9 cellular contexts compared by ENCODE assay signal in the genomic region with DNA sequence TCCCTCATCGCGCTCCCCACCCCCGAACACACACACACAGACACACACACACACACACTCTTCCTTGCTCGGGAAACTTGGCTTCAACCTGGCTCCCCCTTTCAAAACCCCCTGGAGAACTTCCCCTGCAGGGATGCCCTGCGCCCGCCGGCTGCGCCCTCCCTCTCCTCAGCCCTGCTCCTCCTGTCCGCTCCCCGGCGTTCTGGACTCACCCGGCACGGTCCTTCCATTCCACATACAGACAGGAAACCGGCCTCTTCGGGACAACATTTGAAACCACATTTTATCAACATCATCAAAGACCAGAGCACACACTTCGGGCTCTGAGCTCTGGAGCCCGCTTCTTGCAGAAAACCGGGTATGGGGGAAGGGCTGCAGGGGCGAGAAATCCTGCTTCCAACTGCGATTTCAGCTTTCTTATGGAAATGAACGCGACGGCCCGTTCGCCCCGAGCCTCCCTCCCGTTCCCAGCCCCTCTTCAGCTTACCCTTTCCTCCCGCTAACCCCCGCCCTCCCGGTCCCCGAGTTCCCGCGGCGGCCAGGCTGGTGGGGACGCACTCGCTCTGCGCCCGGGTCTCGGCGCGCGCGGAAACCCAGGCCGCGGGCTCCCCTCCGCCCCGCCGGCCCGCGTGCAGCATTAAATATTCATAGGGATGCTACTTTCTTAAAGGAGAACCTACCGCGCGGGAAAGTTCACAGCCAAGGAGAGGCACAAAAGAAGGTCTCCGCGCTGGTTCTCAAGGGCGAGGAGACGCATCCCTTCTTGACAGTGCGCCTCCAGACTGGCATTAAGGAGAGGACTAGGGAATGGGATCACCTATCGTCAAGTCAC.
DNase-seq lines count a peak whose midpoint lies in the region; ATAC-seq and TF ChIP-seq lines count a peak whose summit lies in the region.
"Had no signal": no experiment of that assay in that cellular context is flagged by ENCODE, and none has a peak within 500 bp of the region (broad histone marks: within the 10 kb centered on the region; RNA-seq: fewer than 3 reads in every experiment).

No MANE protein-coding gene starts in this region.

- H3K4me3 ChIP-seq in SU-DHL-6 (ENCODE audit: insufficient read depth, low read length, poor library complexity, severe bottlenecking) (peak overlapping the region; percentile 51), skeletal muscle cell (ENCODE audit: low read depth, low read length) (peak overlapping the region; percentile 58)

- H3K27me3 ChIP-seq in SU-DHL-6 (ENCODE audit: low read length), result no peaks in the 10 kb centered on the region

- H3K79me2 ChIP-seq in SU-DHL-6 (ENCODE audit: insufficient read depth, low read length), result no peaks in the 10 kb centered on the region

- no peaks in the 10 kb centered on the region for H3K9me3 ChIP-seq in SU-DHL-6 (ENCODE audit: insufficient read depth, low read length)

- no peaks in the 10 kb centered on the region for H4K20me1 ChIP-seq in SU-DHL-6 (ENCODE audit: low read depth, low read length)

- H3K36me3 ChIP-seq in SU-DHL-6 (ENCODE audit: low read length), result no peaks in the 10 kb centered on the region

- TF ChIP-seq CTCF in SU-DHL-6 (IDR thresholded peaks at IDR 0.05; ENCODE audit: insufficient read depth, low read length, poor library complexity, severe bottlenecking), result no peak

- peak overlapping the region; percentile 55 for H3K4me2 ChIP-seq in SU-DHL-6 (ENCODE audit: low read depth, low read length, poor library complexity, severe bottlenecking)

- H2AFZ ChIP-seq in SU-DHL-6 (ENCODE audit: low read depth, low read length, severe bottlenecking), result no peak overlapping the region

- no peak for ATAC-seq in GM19467 (IDR thresholded peaks at IDR 0.05; ENCODE audit: unreplicated experiment)

- no peaks in the 10 kb centered on the region for H3F3A ChIP-seq in SU-DHL-6 (ENCODE audit: insufficient read depth)

- no peak overlapping the region for H3K9ac ChIP-seq in SU-DHL-6 (ENCODE audit: low read length)

- no peaks in the 10 kb centered on the region for H3K9me2 ChIP-seq in SU-DHL-6 (replicated peaks; ENCODE audit: insufficient read depth, low read length)

- DNase-seq in DMS 273 (lab: John Stamatoyannopoulos, UW; ENCODE audit: unreplicated experiment), result peak; percentile 64
- DNase-seq in DMS 273 treated with DMSO at 0.1 percent for 48 hours (lab: John Stamatoyannopoulos, UW), result no peak
- peak; percentile 76 for DNase-seq in iPS-NIHi11 (ENCODE audit: low spot score)
- DNase-seq in skeletal muscle cell (ENCODE audit: low read depth), result no peak
- no peak for DNase-seq in NCI-H128 (lab: John Stamatoyannopoulos, UW; ENCODE audit: unreplicated experiment)
- DNase-seq in NCI-H82 treated with DMSO at 0.1 percent for 48 hours (lab: John Stamatoyannopoulos, UW; ENCODE audit: unreplicated experiment), result no peak
- DNase-seq: NCI-H146 had no signal

- no peak overlapping the region for H3K27ac ChIP-seq in SU-DHL-6 (ENCODE audit: low read depth, low read length)

Comparison
In these comparisons a context has a peak if more than half of its experiments do, and no peak if none do; other contexts are left out.
1. DNase-seq: peak in DMS 273 (single experiment) and iPS-NIHi11 (single experiment); none in DMS 273 treated with DMSO at 0.1 percent for 48 hours (single experiment), skeletal muscle cell (single experiment), NCI-H128 (single experiment) and NCI-H82 treated with DMSO at 0.1 percent for 48 hours (single experiment).